30 cellular contexts compared by ENCODE assay signal in genomic region chr1:216846339-216846738, GRCh38.
"Had no signal": no experiment of that assay in that cellular context is flagged by ENCODE, and none has a peak within 500 bp of the region (broad histone marks: within the 10 kb centered on the region; RNA-seq: fewer than 3 reads in every experiment).

No MANE protein-coding gene starts in this region.

- H3K36me3 ChIP-seq: ascending aorta, cardiac muscle cell, WERI-Rb-1 had no signal

- H3K27ac ChIP-seq: ascending aorta, cardiac muscle cell, WERI-Rb-1 had no signal

- ATAC-seq: activated CD4-positive, alpha-beta T cell treated with anti-CD3 and anti-CD28 coated beads for 36 hours; activated CD4-positive, CD25-positive, alpha-beta regulatory T cell treated with anti-CD3 and anti-CD28 coated beads, Interleukin-2, amount 50 U/mL, for 24 hours; activated CD8-positive, alpha-beta memory T cell treated with anti-CD3 and anti-CD28 coated beads, Interleukin-2, amount 10 ng/mL, durations not matched to agents 7 days and 5 days; activated CD8-positive, alpha-beta T cell treated with anti-CD3 and anti-CD28 coated beads, Interleukin-2, amount 10 ng/mL, durations not matched to agents 7 days and 5 days; activated naive CD8-positive, alpha-beta T cell treated with anti-CD3 and anti-CD28 coated beads, Interleukin-2, amount 50 U/mL, for 24 hours; WTC11 had no signal

- DNase-seq: activated CD4-positive, alpha-beta memory T cell treated with anti-CD3 and anti-CD28 coated beads, Interleukin-2, amount 10 ng/mL, durations not matched to agents 7 days and 5 days; activated CD4-positive, alpha-beta T cell treated with anti-CD3 and anti-CD28 coated beads for 1 hour; activated CD4-positive, alpha-beta T cell treated with anti-CD3 and anti-CD28 coated beads for 36 hours; activated CD4-positive, alpha-beta T cell treated with anti-CD3 and anti-CD28 coated beads for 48 hours; activated CD4-positive, alpha-beta T cell treated with anti-CD3 and anti-CD28 coated beads, Interleukin-2, amount 10 ng/mL, durations not matched to agents 7 days and 5 days; activated CD4-positive, alpha-beta T cell treated with anti-CD3 and anti-CD28 coated beads, Interleukin-2, amount 50 U/mL, for 48 hours; activated CD4-positive, CD25-positive, alpha-beta regulatory T cell; activated CD8-positive, alpha-beta memory T cell treated with anti-CD3 and anti-CD28 coated beads for 24 hours; activated CD8-positive, alpha-beta memory T cell treated with anti-CD3 and anti-CD28 coated beads, Interleukin-2, amount 10 ng/mL, durations not matched to agents 7 days and 5 days; activated CD8-positive, alpha-beta memory T cell treated with anti-CD3 and anti-CD28 coated beads, Interleukin-2, amount 50 U/mL, for 48 hours; activated CD8-positive, alpha-beta T cell treated with anti-CD3 and anti-CD28 coated beads, Interleukin-2, amount 10 ng/mL, durations not matched to agents 7 days and 5 days; activated effector memory CD4-positive, alpha-beta T cell treated with Interleukin-2 at 50 U/mL for 16 hours; activated gamma-delta T cell; activated naive CD4-positive, alpha-beta T cell treated with anti-CD3 and anti-CD28 coated beads, Interleukin-2, amount 10 ng/mL, durations not matched to agents 7 days and 5 days; activated naive CD4-positive, alpha-beta T cell treated with Interleukin-2 at 50 U/mL for 16 hours; activated naive CD8-positive, alpha-beta T cell treated with anti-CD3 and anti-CD28 coated beads, Interleukin-2, amount 10 ng/mL, durations not matched to agents 7 days and 5 days; activated naive CD8-positive, alpha-beta T cell treated with anti-CD3 and anti-CD28 coated beads, Interleukin-2, amount 50 U/mL, for 24 hours; activated T-cell treated with anti-CD3 and anti-CD28 coated beads, Interleukin-2, amount 50 U/mL, for 24 hours; activated T-cell treated with anti-CD3 and anti-CD28 coated beads, Interleukin-2, amount 50 U/mL, for 48 hours; amygdala; anterior cingulate cortex; caudate nucleus; cerebellar nuclear complex; T-helper 2 cell; T-helper 9 cell; WERI-Rb-1 had no signal

- H3K9me3 ChIP-seq: ascending aorta had no signal

- H3K27me3 ChIP-seq: ascending aorta, cardiac muscle cell had no signal

- H3K4me3 ChIP-seq: ascending aorta, cardiac muscle cell had no signal

- H3K4me1 ChIP-seq: ascending aorta had no signal
